ENCODE assay signal across 11 cellular contexts in the genomic region with DNA sequence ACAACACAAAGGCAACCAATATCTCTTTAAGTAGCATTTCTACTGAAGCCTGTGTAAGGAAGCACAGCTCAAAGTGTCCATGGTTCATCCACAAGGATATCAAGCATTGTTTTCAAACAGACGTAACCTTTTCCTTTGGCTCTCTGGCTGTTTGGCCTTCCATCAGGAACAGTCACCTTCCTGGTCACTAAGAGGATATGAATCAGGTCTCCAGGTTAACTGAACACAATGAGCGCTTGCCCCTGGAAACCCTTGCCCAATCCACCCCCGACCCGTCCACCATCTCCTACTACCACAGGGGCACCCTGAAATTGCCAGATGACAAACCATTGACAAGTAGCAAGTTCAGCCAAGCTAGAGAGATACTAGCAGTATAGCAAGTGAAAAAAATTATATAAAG.
"Had no signal": no experiment of that assay in that cellular context is flagged by ENCODE, and none has a peak within 500 bp of the region (broad histone marks: within the 10 kb centered on the region; RNA-seq: fewer than 3 reads in every experiment).

No MANE protein-coding gene starts in this region.

- H3K9me3 Mint-ChIP-seq: activated CD4-positive, alpha-beta memory T cell treated with anti-CD3 and anti-CD28 coated beads, Interleukin-2, amount 10 ng/mL, durations not matched to agents 7 days and 5 days; activated naive CD8-positive, alpha-beta T cell treated with anti-CD3 and anti-CD28 coated beads for 36 hours; immature natural killer cell had no signal

- H3K4me1 ChIP-seq: pancreas had no signal

- H3K4me3 ChIP-seq: pancreas, skin epidermis had no signal

- DNase-seq: activated CD4-positive, alpha-beta memory T cell treated with anti-CD3 and anti-CD28 coated beads, Interleukin-2, amount 10 ng/mL, durations not matched to agents 7 days and 5 days; activated CD4-positive, CD25-positive, alpha-beta regulatory T cell treated with anti-CD3 and anti-CD28 coated beads, Interleukin-2, amount 50 U/mL, for 72 hours; activated gamma-delta T cell; activated naive CD8-positive, alpha-beta T cell treated with anti-CD3 and anti-CD28 coated beads for 36 hours; activated T-cell treated with anti-CD3 and anti-CD28 coated beads, Interleukin-2, amount 50 U/mL, for 48 hours; immature natural killer cell; midbrain; pancreas; retina; SW 1271 had no signal

- H3K36me3 ChIP-seq: pancreas had no signal

- ATAC-seq: pancreas had no signal

- H3K27me3 ChIP-seq: pancreas had no signal

- H3K27ac ChIP-seq: pancreas, skin epidermis had no signal

- H3K9me3 ChIP-seq: pancreas had no signal

- H3K27ac Mint-ChIP-seq: activated CD4-positive, alpha-beta memory T cell treated with anti-CD3 and anti-CD28 coated beads, Interleukin-2, amount 10 ng/mL, durations not matched to agents 7 days and 5 days; activated naive CD8-positive, alpha-beta T cell treated with anti-CD3 and anti-CD28 coated beads for 36 hours; immature natural killer cell had no signal

- H3K36me3 Mint-ChIP-seq: activated naive CD8-positive, alpha-beta T cell treated with anti-CD3 and anti-CD28 coated beads for 36 hours; immature natural killer cell had no signal
